11 cellular contexts compared by ENCODE assay signal in the genomic region with DNA sequence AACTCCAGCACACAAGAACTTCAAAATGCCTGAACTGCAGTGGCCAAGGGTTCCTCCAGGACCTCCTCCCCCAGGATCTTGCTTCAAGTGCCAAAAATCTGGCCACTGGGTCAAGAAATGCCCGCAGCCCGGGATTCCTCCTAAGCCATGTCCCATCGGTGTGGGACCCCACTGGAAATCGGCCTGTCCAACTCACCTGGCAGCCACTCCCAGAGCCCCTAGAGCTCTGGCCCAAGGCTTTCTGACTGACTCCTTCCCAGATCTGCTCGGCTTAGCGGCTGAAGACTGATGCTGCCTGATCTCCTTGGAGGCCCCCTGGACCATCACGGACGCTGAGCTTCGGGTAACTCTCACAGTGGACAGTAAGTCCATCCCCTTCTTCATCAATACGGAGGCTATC.
"Had no signal": no experiment of that assay in that cellular context is flagged by ENCODE, and none has a peak within 500 bp of the region (broad histone marks: within the 10 kb centered on the region; RNA-seq: fewer than 3 reads in every experiment).

No MANE protein-coding gene starts in this region.

- ATAC-seq: GM23338, HCT116 had no signal

- H3K9ac ChIP-seq: GM23248 had no signal

- DNase-seq: GM23248, GOT3, H7, H9, HCEC 1CT, HFFc6 had no signal

- H3K4me1 ChIP-seq: HAP-1 had no signal

- H3K9me3 ChIP-seq: HAP-1 had no signal

- H3K4me3 ChIP-seq: GM23248, GM23338, HAP-1 had no signal

- FAIRE-seq: H1, H54 had no signal

- H3K4me2 ChIP-seq: GM23338 had no signal

- H3K27ac ChIP-seq: GM23248 had no signal

- H2AFZ ChIP-seq: GM23248, GM23338 had no signal

- H3K36me3 ChIP-seq: HAP-1 had no signal
